9 cellular contexts compared by ENCODE assay signal in the genomic region with DNA sequence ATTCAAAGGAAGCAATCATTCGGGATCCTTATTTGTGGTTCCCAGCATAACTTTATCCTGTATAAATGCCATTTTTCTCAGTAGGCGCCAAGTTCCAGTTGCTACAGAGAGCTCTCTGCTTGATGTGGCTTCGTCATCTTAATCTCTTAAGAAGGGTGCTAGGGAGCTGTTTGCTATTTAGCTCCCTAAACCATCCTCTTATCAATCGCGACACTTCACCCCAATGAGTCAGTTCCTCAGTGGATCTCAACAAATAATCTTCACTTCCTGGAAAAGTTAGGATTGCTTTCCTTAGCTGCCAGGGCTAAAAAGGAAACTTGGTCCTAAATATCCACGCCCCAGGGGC. TPM values are rescaled to one million over a fixed set of nuclear protein-coding genes. Genes with fewer than 3 reads are reported as not detected.
DNase-seq lines count a peak whose midpoint lies in the region; ATAC-seq and TF ChIP-seq lines count a peak whose summit lies in the region.
"Had no signal": no experiment of that assay in that cellular context is flagged by ENCODE, and none has a peak within 500 bp of the region (broad histone marks: within the 10 kb centered on the region; RNA-seq: fewer than 3 reads in every experiment).

No MANE protein-coding gene starts in this region.

- DNase-seq in DMS53 (lab: John Stamatoyannopoulos, UW) (peak; percentile 55), DMS53 treated with DMSO at 0.1 percent for 48 hours (lab: John Stamatoyannopoulos, UW; ENCODE audit: unreplicated experiment) (no peak), GM13976 (ENCODE audit: low spot score) (no peak)
- DNase-seq in activated CD4-positive, alpha-beta memory T cell treated with anti-CD3 and anti-CD28 coated beads for 36 hours: no peak
- DNase-seq in activated CD4-positive, alpha-beta T cell treated with anti-CD3 and anti-CD28 coated beads, Interleukin-2, amount 50 U/mL, for 1 hour: no peak

- H3K27ac ChIP-seq in cingulate gyrus (ENCODE audit: low read depth, low read length) (peak overlapping the region; percentile 58), subcutaneous abdominal adipose tissue (ENCODE audit: low read depth, low read length) (no peak overlapping the region)

- POLR2A ChIA-PET in activated CD4-positive, alpha-beta memory T cell treated with anti-CD3 and anti-CD28 coated beads for 36 hours (lab: Charles Lee): no interaction called here

- H3K4me3 Mint-ChIP-seq in activated CD4-positive, alpha-beta memory T cell treated with anti-CD3 and anti-CD28 coated beads for 36 hours: no peak overlapping the region

- H3K4me1 ChIP-seq in subcutaneous abdominal adipose tissue (ENCODE audit: control insufficient read depth in 5 of 5, insufficient read depth in 5 of 5, low read length in 5 of 5): peaks cover 0 to 18% (median 18%) of the 10 kb centered on the region in 5 donors

- H3K27ac Mint-ChIP-seq in activated CD4-positive, alpha-beta memory T cell treated with anti-CD3 and anti-CD28 coated beads for 36 hours: no peak overlapping the region

- ATAC-seq in HG03139 (IDR thresholded peaks at IDR 0.05; ENCODE audit: unreplicated experiment): peak; percentile 9

- no peaks in the 10 kb centered on the region for H3K9me3 ChIP-seq in subcutaneous abdominal adipose tissue (ENCODE audit: control insufficient read depth in 5 of 5, low read length in 5 of 5)

- TF ChIP-seq CTCF in GM13976 (IDR thresholded peaks at IDR 0.05; ENCODE audit: borderline replicate concordance, control extremely low read depth, extremely low read depth, insufficient read depth, missing control alignments): no peak

- H3K36me3 ChIP-seq in subcutaneous abdominal adipose tissue (ENCODE audit: control insufficient read depth in 5 of 5, insufficient read depth in 5 of 5, low read length in 5 of 5): no peaks in the 10 kb centered on the region

- in situ Hi-C loops in GM13976 (cut with MboI; ENCODE audit: low sequenced_read_pairs, unreplicated experiment): no loop called here

- no peak overlapping the region for H3K9ac ChIP-seq in subcutaneous abdominal adipose tissue (ENCODE audit: low read length in 5 of 5)

- CTCF ChIA-PET in activated CD4-positive, alpha-beta memory T cell treated with anti-CD3 and anti-CD28 coated beads for 36 hours (lab: Charles Lee): interaction anchor here (0.6 to 2.0 kb wide), 10 partner anchors 9 to 1051 kb away, joined by 3 to 8 read pairs (median 4); no protein-coding TSS in a partner anchor

- peaks cover 36% of the 10 kb centered on the region for H3K27me3 Mint-ChIP-seq in activated CD4-positive, alpha-beta memory T cell treated with anti-CD3 and anti-CD28 coated beads for 36 hours

- H3K27me3 ChIP-seq in subcutaneous abdominal adipose tissue (ENCODE audit: control insufficient read depth in 5 of 5, insufficient read depth in 4 of 5, low read length in 5 of 5): peaks cover 5 to 18% (median 10%) of the 10 kb centered on the region in 5 donors

- intact Hi-C loops in activated CD4-positive, alpha-beta memory T cell treated with anti-CD3 and anti-CD28 coated beads for 36 hours (cut with micrococcal nuclease): loop anchor here (2.0 to 5.0 kb wide), 4 partner anchors 750 to 1310 kb away; no protein-coding TSS in a partner anchor

- H3K9me3 Mint-ChIP-seq in activated CD4-positive, alpha-beta memory T cell treated with anti-CD3 and anti-CD28 coated beads for 36 hours: no peaks in the 10 kb centered on the region

- H3K4me3 ChIP-seq in subcutaneous abdominal adipose tissue (ENCODE audit: low read depth in 1 of 5, low read length in 5 of 5): peak overlapping the region in 4 of 5 donors; percentile 46 to 79 (median 66)

- peaks cover 11% of the 10 kb centered on the region for H3K4me1 Mint-ChIP-seq in activated CD4-positive, alpha-beta memory T cell treated with anti-CD3 and anti-CD28 coated beads for 36 hours (ENCODE audit: low read depth)

- H3K36me3 Mint-ChIP-seq in activated CD4-positive, alpha-beta memory T cell treated with anti-CD3 and anti-CD28 coated beads for 36 hours: no peaks in the 10 kb centered on the region

RNA-seq across cellular contexts. Expression of a gene that starts 1.3 kb away (rescaled TPM):
- not detected for total RNA-seq in activated CD4-positive, alpha-beta memory T cell treated with anti-CD3 and anti-CD28 coated beads for 36 hours
- total RNA-seq: subcutaneous adipose tissue had no signal
